15 cellular contexts compared by ENCODE assay signal in genomic region chr2:179262077-179262660, GRCh38. TPM values are rescaled to one million over a fixed set of nuclear protein-coding genes. Genes with fewer than 3 reads are reported as not detected.
A peak's percentile ranks its signal among the peaks of the same experiment; 100 is the strongest.
DNase-seq lines count a peak whose midpoint lies in the region; ATAC-seq and TF ChIP-seq lines count a peak whose summit lies in the region.
"Had no signal": no experiment of that assay in that cellular context is flagged by ENCODE, and none has a peak within 500 bp of the region (broad histone marks: within the 10 kb centered on the region; RNA-seq: fewer than 3 reads in every experiment).

No MANE protein-coding gene starts in this region.

- H3K4me3 Mint-ChIP-seq in Caco-2 (ENCODE audit: unreplicated experiment) (peak overlapping the region; percentile 37), neural progenitor cell (peak overlapping the region; percentile 41)

- DNase-seq in Caco-2 (no peak), ascending aorta (ENCODE audit: low spot score in 2 of 2) (no peak), fibroblast of mammary gland (ENCODE audit: low read depth) (peak; percentile 25), neural progenitor cell (ENCODE audit: low spot score) (no peak), NCI-H128 (lab: John Stamatoyannopoulos, UW; ENCODE audit: unreplicated experiment) (no peak), posterior cingulate gyrus (no peak)
- DNase-seq in activated CD8-positive, alpha-beta memory T cell treated with anti-CD3 and anti-CD28 coated beads, Interleukin-2, amount 50 U/mL, for 4 hours = no peak
- DNase-seq: activated CD4-positive, CD25-positive, alpha-beta regulatory T cell treated with anti-CD3 and anti-CD28 coated beads, Interleukin-2, amount 50 U/mL, for 72 hours; activated effector memory CD4-positive, alpha-beta T cell treated with Interleukin-2 at 50 U/mL for 16 hours; COR-L47; naive thymus-derived CD4-positive, alpha-beta T cell; NCI-H1694 treated with DMSO at 0.1 percent for 48 hours; SHP77 had no signal

- H3K79me2 ChIP-seq in neural progenitor cell (ENCODE audit: low read depth) = peaks cover 68% of the 10 kb centered on the region

- TF ChIP-seq CTCF in Caco-2 (IDR thresholded peaks at IDR 0.05; ENCODE audit: insufficient read depth in 1 of 2, low read depth in 1 of 2, low read length in 1 of 2, severe bottlenecking in 1 of 2, unreplicated experiment in 1 of 2) = no peak
- no peak for TF ChIP-seq CTCF in ascending aorta (IDR thresholded peaks at IDR 0.05)
- TF ChIP-seq CTCF in fibroblast of mammary gland (conservative IDR thresholded peaks at IDR 0.05; ENCODE audit: control insufficient read depth, insufficient read depth, low read depth, low read length) = no peak
- TF ChIP-seq CTCF in neural progenitor cell (IDR thresholded peaks at IDR 0.05) = no peak

- intact Hi-C loops in Caco-2 (cut with micrococcal nuclease; ENCODE audit: unreplicated experiment) (loop anchor here (2.0 to 5.0 kb wide), 2 partner anchors 21 to 45 kb away; no protein-coding TSS in a partner anchor), ascending aorta (cut with DNase I) (loop anchor here (5.0 to 10.0 kb wide), 3 partner anchors 40 to 397 kb away; no protein-coding TSS in a partner anchor), posterior cingulate gyrus (cut with DNase I) (loop anchor here (5.0 kb wide), 1 partner anchor 35 kb away; no protein-coding TSS in a partner anchor)

- H3K4me3 ChIP-seq in Caco-2 (ENCODE audit: low read depth, low read length) = no peak overlapping the region
- H3K4me3 ChIP-seq in ascending aorta = peak overlapping the region; percentile 84 to 98
- H3K4me3 ChIP-seq in fibroblast of mammary gland (ENCODE audit: control insufficient read depth, low read depth, low read length) = no peak overlapping the region
- H3K4me3 ChIP-seq in neural progenitor cell = peak overlapping the region; percentile 99

- H3K27me3 Mint-ChIP-seq in Caco-2 (ENCODE audit: insufficient read depth, unreplicated experiment) = no peaks in the 10 kb centered on the region
- peaks cover 6% of the 10 kb centered on the region for H3K27me3 Mint-ChIP-seq in neural progenitor cell (ENCODE audit: insufficient read depth, low read depth)

- H4K20me1 ChIP-seq in neural progenitor cell (ENCODE audit: low read depth) = peaks cover 28% of the 10 kb centered on the region

- H3K36me3 ChIP-seq in Caco-2 (ENCODE audit: control insufficient read depth, insufficient read depth, low read length) (no peaks in the 10 kb centered on the region; the same call in 1 of the 2 replicates), ascending aorta (no peaks in the 10 kb centered on the region), neural progenitor cell (no peaks in the 10 kb centered on the region)

- H3K27me3 ChIP-seq in Caco-2 (replicated peaks; ENCODE audit: control insufficient read depth, insufficient read depth, low read length) = no peaks in the 10 kb centered on the region
- H3K27me3 ChIP-seq in ascending aorta = no peaks in the 10 kb centered on the region
- H3K27me3 ChIP-seq in neural progenitor cell = no peaks in the 10 kb centered on the region

- peak overlapping the region; percentile 54 to 94 for H3K27ac ChIP-seq in ascending aorta
- H3K27ac ChIP-seq in neural progenitor cell = no peak overlapping the region

- H3K9me3 Mint-ChIP-seq in Caco-2 (ENCODE audit: unreplicated experiment) (no peaks in the 10 kb centered on the region), neural progenitor cell (peaks cover 15% of the 10 kb centered on the region)

- H3K27ac Mint-ChIP-seq in Caco-2 (ENCODE audit: unreplicated experiment) = no peak overlapping the region
- no peak overlapping the region for H3K27ac Mint-ChIP-seq in neural progenitor cell
- H3K27ac Mint-ChIP-seq: T-helper 2 cell treated with Interferon-gamma antibody and Interleukin-4, amounts not matched to agents 5 μg/mL and 100 μg/mL, for 36 hours had no signal

- H3K4me1 ChIP-seq in Caco-2 = peaks cover 23% of the 10 kb centered on the region
- peaks cover 0 to 27% of the 10 kb centered on the region in 2 donors for H3K4me1 ChIP-seq in ascending aorta
- peaks cover 20% of the 10 kb centered on the region for H3K4me1 ChIP-seq in neural progenitor cell

- ATAC-seq in HG03378 (IDR thresholded peaks at IDR 0.05; ENCODE audit: unreplicated experiment) = no peak
- ATAC-seq: naive thymus-derived CD4-positive, alpha-beta T cell had no signal

- no peak overlapping the region for H2AFZ ChIP-seq in neural progenitor cell (replicated peaks)

- no peak overlapping the region for H3K9ac ChIP-seq in neural progenitor cell

- H3F3A ChIP-seq in neural progenitor cell (ENCODE audit: low read depth) = peaks cover 24% of the 10 kb centered on the region

- H3K36me3 Mint-ChIP-seq in Caco-2 (ENCODE audit: insufficient read depth, unreplicated experiment) = peaks cover 5% of the 10 kb centered on the region
- H3K36me3 Mint-ChIP-seq in neural progenitor cell = peaks cover 22% of the 10 kb centered on the region

- CTCF ChIA-PET in Caco-2 (lab: Charles Lee) = no interaction called here

- no peaks in the 10 kb centered on the region for H3K9me3 ChIP-seq in Caco-2
- H3K9me3 ChIP-seq in ascending aorta = no peaks in the 10 kb centered on the region
- no peaks in the 10 kb centered on the region for H3K9me3 ChIP-seq in neural progenitor cell (ENCODE audit: low read depth)

- POLR2A ChIA-PET in Caco-2 (lab: Charles Lee) = no interaction called here

- H3K4me1 Mint-ChIP-seq in Caco-2 (ENCODE audit: low read depth, unreplicated experiment) (peaks cover 23% of the 10 kb centered on the region), neural progenitor cell (peaks cover 18% of the 10 kb centered on the region)

- peak overlapping the region; percentile 100 for H3K4me2 ChIP-seq in neural progenitor cell

- BruUV-seq in Caco-2 (replicated peaks; lab: Mats Ljungman, UMichigan) = no TSS peak

RNA-seq across cellular contexts. Expression of gene SESTD1, which starts 2.5 kb away (rescaled TPM):
- total RNA-seq in Caco-2 (2022) = 44.7 and 50.2 TPM in 2 replicates
- total RNA-seq in ascending aorta = 15.4 TPM
- 24.8 and 43.1 TPM in 2 replicates for total RNA-seq in neural progenitor cell (ENCODE audit: low replicate concordance)

Comparison
In these comparisons a context has a peak if more than half of its experiments do, and no peak if none do; other contexts are left out.
1. H3K4me3 ChIP-seq: peak in ascending aorta (2 of 2) and neural progenitor cell (single experiment); none in Caco-2 (single experiment) and fibroblast of mammary gland (single experiment).